ENCODE assay signal across 8 cellular contexts in genomic region chr9:124126571-124127289, GRCh38.
A peak's percentile ranks its signal among the peaks of the same experiment; 100 is the strongest.
DNase-seq lines count a peak whose midpoint lies in the region; ATAC-seq and TF ChIP-seq lines count a peak whose summit lies in the region.

No MANE protein-coding gene starts in this region.

- no peak overlapping the region for H3K27ac ChIP-seq in MM.1S (ENCODE audit: low read length)
- H3K27ac ChIP-seq in heart left ventricle: no peak overlapping the region

- H3K27me3 Mint-ChIP-seq in activated naive CD8-positive, alpha-beta T cell treated with anti-CD3 and anti-CD28 coated beads, Interleukin-2, amount 10 ng/mL, durations not matched to agents 7 days and 5 days: peaks cover 10% of the 10 kb centered on the region

- H3K4me1 ChIP-seq in MM.1S (ENCODE audit: low read length) (no peaks in the 10 kb centered on the region), heart left ventricle (peaks cover 0 to 5% (median 0%) of the 10 kb centered on the region in 12 donors)

- peaks cover 5% of the 10 kb centered on the region for H3K4me1 Mint-ChIP-seq in activated naive CD8-positive, alpha-beta T cell treated with anti-CD3 and anti-CD28 coated beads, Interleukin-2, amount 10 ng/mL, durations not matched to agents 7 days and 5 days

- peak overlapping the region; percentile 5 for H3K27ac Mint-ChIP-seq in activated naive CD8-positive, alpha-beta T cell treated with anti-CD3 and anti-CD28 coated beads, Interleukin-2, amount 10 ng/mL, durations not matched to agents 7 days and 5 days

- no peaks in the 10 kb centered on the region for H3K79me2 ChIP-seq in MM.1S (ENCODE audit: low read length)

- no peak overlapping the region for H3K9ac ChIP-seq in MM.1S (ENCODE audit: low read length)

- ATAC-seq in activated naive CD8-positive, alpha-beta T cell treated with anti-CD3 and anti-CD28 coated beads, Interleukin-2, amount 10 ng/mL, durations not matched to agents 7 days and 5 days (ENCODE audit: low read depth): peak; percentile 76
- ATAC-seq in heart left ventricle (peak in 3 of 4 donors; percentile 59 to 77 (median 71)), HG03280 (IDR thresholded peaks at IDR 0.05; ENCODE audit: unreplicated experiment) (no peak), GM18505 (IDR thresholded peaks at IDR 0.05; ENCODE audit: unreplicated experiment) (no peak)

- H3K4me3 ChIP-seq in GM12864 (ENCODE audit: low read depth, low read length): no peak overlapping the region
- no peak overlapping the region for H3K4me3 ChIP-seq in MM.1S (ENCODE audit: low read length)
- H3K4me3 ChIP-seq in heart left ventricle: no peak overlapping the region
- H3K4me3 ChIP-seq in retinal pigment epithelial cell (ENCODE audit: low read length): no peak overlapping the region

- H3K27me3 ChIP-seq in MM.1S (replicated peaks; ENCODE audit: insufficient read depth, low read length) (no peaks in the 10 kb centered on the region), heart left ventricle (peaks cover 0 to 23% (median 0%) of the 10 kb centered on the region in 9 donors)

- peak; percentile 47 for DNase-seq in GM12864 (ENCODE audit: low read depth)
- peak; percentile 79 for DNase-seq in MM.1S
- DNase-seq in SW480 (ENCODE audit: low spot score): peak; percentile 53
- peak; percentile 85 for DNase-seq in activated naive CD8-positive, alpha-beta T cell treated with anti-CD3 and anti-CD28 coated beads, Interleukin-2, amount 10 ng/mL, durations not matched to agents 7 days and 5 days
- DNase-seq in heart left ventricle: peak; percentile 51 to 88 (median 64)
- no peak for DNase-seq in retinal pigment epithelial cell (ENCODE audit: low read depth)

- POLR2A ChIA-PET in activated naive CD8-positive, alpha-beta T cell treated with anti-CD3 and anti-CD28 coated beads, Interleukin-2, amount 10 ng/mL, durations not matched to agents 7 days and 5 days (lab: Charles Lee): interaction anchor here (0.5 to 1.4 kb wide), 3 partner anchors 130 to 274 kb away, joined by 3 to 4 read pairs (median 4); no protein-coding TSS in a partner anchor

- H3K36me3 Mint-ChIP-seq in activated naive CD8-positive, alpha-beta T cell treated with anti-CD3 and anti-CD28 coated beads, Interleukin-2, amount 10 ng/mL, durations not matched to agents 7 days and 5 days: no peaks in the 10 kb centered on the region

- WGBS in heart left ventricle, 4 donors: 29 to 37% (median 32%) methylated on average over 15 to 17 of the region's 17 CpGs

- H3K36me3 ChIP-seq in MM.1S (replicated peaks; ENCODE audit: insufficient read depth, low read length) (no peaks in the 10 kb centered on the region), heart left ventricle (no peaks in the 10 kb centered on the region)

- H3K9me2 ChIP-seq in MM.1S (replicated peaks; ENCODE audit: insufficient read depth, low read length): no peaks in the 10 kb centered on the region

- no peak for TF ChIP-seq POLR2A in heart left ventricle (IDR thresholded peaks at IDR 0.05)
- no peak for TF ChIP-seq POLR2A in GM18505 (IDR thresholded peaks at IDR 0.05; ENCODE audit: borderline replicate concordance, extremely low read depth, insufficient read depth, insufficient read length)

- no peak overlapping the region for H3K4me2 ChIP-seq in MM.1S (ENCODE audit: low read depth, low read length)

- H3K9me3 ChIP-seq in MM.1S (replicated peaks; ENCODE audit: insufficient read depth, low read length) (no peaks in the 10 kb centered on the region), heart left ventricle (peaks cover 0 to 10% (median under 1%) of the 10 kb centered on the region in 12 donors)

- H2AFZ ChIP-seq in MM.1S (ENCODE audit: low read length): no peak overlapping the region

- intact Hi-C loops in heart left ventricle (cut with DNase I): loop anchor here (1.0 to 10.0 kb wide), 11 partner anchors 190 to 411 kb away; no protein-coding TSS in a partner anchor

- H4K20me1 ChIP-seq in MM.1S (ENCODE audit: insufficient read depth, low read length): no peaks in the 10 kb centered on the region

- no peak overlapping the region for H3K4me3 Mint-ChIP-seq in activated naive CD8-positive, alpha-beta T cell treated with anti-CD3 and anti-CD28 coated beads, Interleukin-2, amount 10 ng/mL, durations not matched to agents 7 days and 5 days

- no peaks in the 10 kb centered on the region for H3K9me3 Mint-ChIP-seq in activated naive CD8-positive, alpha-beta T cell treated with anti-CD3 and anti-CD28 coated beads, Interleukin-2, amount 10 ng/mL, durations not matched to agents 7 days and 5 days

- TF ChIP-seq CTCF in GM12864 (IDR thresholded peaks at IDR 0.05; ENCODE audit: low read depth, low read length, missing control alignments) (peak; percentile 98), MM.1S (IDR thresholded peaks at IDR 0.05; ENCODE audit: low read length) (peak; percentile 96), heart left ventricle (IDR thresholded peaks at IDR 0.05) (peak; percentile 94 to 99 (median 97)), retinal pigment epithelial cell (conservative IDR thresholded peaks at IDR 0.05; ENCODE audit: low read depth, low read length) (peak; percentile 91)

- H3F3A ChIP-seq in MM.1S (ENCODE audit: insufficient read depth, low read length): no peaks in the 10 kb centered on the region

Comparison
In these comparisons a context has a peak if more than half of its experiments do, and no peak if none do; other contexts are left out.
1. ATAC-seq: peak in activated naive CD8-positive, alpha-beta T cell treated with anti-CD3 and anti-CD28 coated beads, Interleukin-2, amount 10 ng/mL, durations not matched to agents 7 days and 5 days (single experiment) and heart left ventricle (3 of 4); none in HG03280 (single experiment) and GM18505 (single experiment).
2. Peak in every context shown above with its lines, with median percentiles within 50 percentile points of each other: CTCF ChIP-seq.